7 cellular contexts compared by ENCODE assay signal in genomic region chr2:10447300-10448207, GRCh38. TPM values are rescaled to one million over a fixed set of nuclear protein-coding genes. Genes with fewer than 3 reads are reported as not detected.
DNase-seq lines count a peak whose midpoint lies in the region; ATAC-seq, FAIRE-seq and TF ChIP-seq lines count a peak whose summit lies in the region.

No MANE protein-coding gene starts in this region.

- no peak overlapping the region for H4K5ac ChIP-seq in H1 (ENCODE audit: insufficient read length, low read depth, low read length)

- ATAC-seq in GM21576 (IDR thresholded peaks at IDR 0.05; ENCODE audit: unreplicated experiment), result peak; percentile 37
- peak; percentile 46 to 57 (median 50) for ATAC-seq in T-cell (replicated peaks in 1 of 4)

- no peak overlapping the region for H2AFZ ChIP-seq in H1 (ENCODE audit: low read length)

- H3K27ac ChIP-seq in H1 (ENCODE audit: low read depth, low read length) (no peak overlapping the region; the same call in 1 of the 2 replicates), stomach smooth muscle (ENCODE audit: low read length) (peak overlapping the region; percentile 78)

- H3K56ac ChIP-seq in H1 (replicated peaks; ENCODE audit: insufficient read length, low read depth, low read length), result no peak overlapping the region

- H3K14ac ChIP-seq in H1 (ENCODE audit: insufficient read length), result no peak overlapping the region

- peak overlapping the region; percentile 68 to 90 for H3K4me2 ChIP-seq in H1 (ENCODE audit: insufficient read depth in 1 of 2, low read depth in 2 of 2, low read length in 2 of 2)

- 11% methylated on average over 21 of the region's 75 CpGs; no CpG with 5 or more reads in 1 of the 2 experiments for WGBS in H1 (ENCODE audit: extremely low coverage in 1 of 2, insufficient coverage in 1 of 2, insufficient read length in 1 of 2, insufficient replicate concordance in 2 of 2, low coverage in 1 of 2, low lambda C conversion rate in 2 of 2, missing lambda C conversion rate in 1 of 2), 2 experiments

- no peaks in the 10 kb centered on the region for H3K9me3 Mint-ChIP-seq in T-cell
- no peaks in the 10 kb centered on the region for H3K9me3 Mint-ChIP-seq in mesothelial cell of epicardium

- peak overlapping the region; percentile 87 for H3K4me3 ChIP-seq in GM12865 (ENCODE audit: low read depth, low read length)
- H3K4me3 ChIP-seq in H1 (ENCODE audit: extremely low read depth in 1 of 4, insufficient read depth in 2 of 4, low read depth in 3 of 4, low read length in 4 of 4), result peak overlapping the region; percentile 24 to 62 (median 43)
- peak overlapping the region; percentile 76 to 79 for H3K4me3 ChIP-seq in stomach smooth muscle (ENCODE audit: low read length in 2 of 2)

- H3K27me3 ChIP-seq in H1 (replicated peaks in 1 of 4; ENCODE audit: control insufficient read depth in 3 of 4, extremely low read depth in 1 of 4, insufficient read depth in 3 of 4, low read length in 3 of 4) (peaks cover 0 to 28% (median 12%) of the 10 kb centered on the region in 4 experiments; a peak in 5 of 7 replicates), stomach smooth muscle (ENCODE audit: control insufficient read depth in 1 of 2, insufficient read depth in 2 of 2, low read length in 2 of 2) (no peaks in the 10 kb centered on the region)

- POLR2A ChIA-PET in T-cell (lab: Charles Lee), result interaction anchor here (0.6 to 1.1 kb wide), 7 partner anchors 8 to 393 kb away, joined by 4 to 6 read pairs (median 5); no protein-coding TSS in a partner anchor
- POLR2A ChIA-PET in H1 (lab: Charles Lee; ENCODE audit: partially characterized antibody), result interaction anchor here (0.6 to 4.7 kb wide), 17 partner anchors 9 to 404 kb away, joined by 3 to 44 read pairs (median 3); partner anchors contain the start of genes KLF11 and NOL10

- peaks cover 2 to 10% (median 4%) of the 10 kb centered on the region in 4 experiments; a peak in 6 of 7 replicates for H3K4me1 ChIP-seq in H1 (replicated peaks in 1 of 4; ENCODE audit: control insufficient read depth in 3 of 4, insufficient read depth in 4 of 4, low read length in 3 of 4)
- H3K4me1 ChIP-seq in stomach smooth muscle (ENCODE audit: control insufficient read depth, insufficient read depth, low read length), result peaks cover 36% of the 10 kb centered on the region

- no peaks in the 10 kb centered on the region for H3K9me3 ChIP-seq in H1 (ENCODE audit: insufficient read depth in 2 of 2, low read depth in 1 of 2, low read length in 1 of 2)
- no peaks in the 10 kb centered on the region for H3K9me3 ChIP-seq in stomach smooth muscle (ENCODE audit: control insufficient read depth in 2 of 2, low read length in 2 of 2)

- CTCF ChIA-PET in T-cell (lab: Charles Lee), result interaction anchor here in 1 of 2 donors (0.6 to 6.5 kb wide), 7 partner anchors 8 to 933 kb away, joined by 3 to 22 read pairs (median 4); no protein-coding TSS in a partner anchor
- CTCF ChIA-PET in H1 (lab: Charles Lee; ENCODE audit: partially characterized antibody), result interaction anchor here (0.7 to 3.6 kb wide), 7 partner anchors 8 to 375 kb away, joined by 3 to 25 read pairs (median 3); no protein-coding TSS in a partner anchor

- no peak overlapping the region for H3K4ac ChIP-seq in H1 (replicated peaks; ENCODE audit: insufficient read length, low read depth, low read length)

- peaks cover 4% of the 10 kb centered on the region; the same call in 1 of the 2 replicates for H3K23me2 ChIP-seq in H1 (ENCODE audit: low read depth, low read length)

- H3K36me3 Mint-ChIP-seq in T-cell (peaks cover 22% of the 10 kb centered on the region), mesothelial cell of epicardium (peaks cover 17% of the 10 kb centered on the region)

- H3K79me2 ChIP-seq in H1 (ENCODE audit: control insufficient read depth in 1 of 2, insufficient read depth in 2 of 2, low read length in 2 of 2), result peaks cover 0 to 23% of the 10 kb centered on the region in 2 experiments; a peak in 2 of 4 replicates

- H4K8ac ChIP-seq in H1 (ENCODE audit: extremely low read depth, insufficient read depth, low read length), result peak overlapping the region; percentile 98

- no peak for TF ChIP-seq EP300 in H1 (IDR thresholded peaks at IDR 0.05; ENCODE audit: borderline replicate concordance in 1 of 2, low read depth in 2 of 2, low read length in 2 of 2)

- no peak overlapping the region for H4K91ac ChIP-seq in H1 (replicated peaks; ENCODE audit: insufficient read length, low read length)

- DNase-seq in GM12865 (ENCODE audit: low read depth) (peak; percentile 75), HuH-7.5 (ENCODE audit: low spot score) (peak; percentile 38), T-cell (peak in 12 of 34 experiments; percentile 10 to 31 (median 21)), H1 (ENCODE audit: low read depth in 1 of 2, low spot score in 2 of 2) (peak in 1 of 2 experiments; percentile 89), mesothelial cell of epicardium (ENCODE audit: low spot score in 2 of 2, unreplicated experiment in 2 of 2) (no peak)

- no peak overlapping the region for H2BK5ac ChIP-seq in H1 (ENCODE audit: low read depth, low read length)

- no peak overlapping the region for H2BK120ac ChIP-seq in H1 (replicated peaks; ENCODE audit: low read depth, low read length)

- no peak overlapping the region for H3K23ac ChIP-seq in H1 (ENCODE audit: insufficient read length)

- TF ChIP-seq RAD21 in H1 (IDR thresholded peaks at IDR 0.05 in 1 of 2, conservative IDR thresholded peaks at IDR 0.05 in 1 of 2; ENCODE audit: low read depth in 2 of 2, low read length in 2 of 2), result no peak

- peak; percentile 24 to 47; a peak in 2 of 3 replicates for TF ChIP-seq POLR2A in H1 (IDR thresholded peaks at IDR 0.05; ENCODE audit: control extremely low read depth in 1 of 2, low read depth in 2 of 2, low read length in 2 of 2)

- H3K9ac ChIP-seq in H1 (replicated peaks in 1 of 4; ENCODE audit: extremely low read depth in 1 of 4, low read depth in 3 of 4, low read length in 3 of 4) (peak overlapping the region; percentile 48 to 96 (median 66); a peak in 6 of 7 replicates), stomach smooth muscle (ENCODE audit: low read length in 2 of 2) (peak overlapping the region; percentile 65 to 71)

- no peak overlapping the region for H2BK20ac ChIP-seq in H1 (ENCODE audit: low read length)

- H4K20me1 ChIP-seq in H1 (replicated peaks in 1 of 2; ENCODE audit: control insufficient read depth in 1 of 2, insufficient read depth in 2 of 2, low read length in 2 of 2), result peaks cover 0 to 2% of the 10 kb centered on the region in 2 experiments

- H3K27me3 Mint-ChIP-seq in T-cell (no peaks in the 10 kb centered on the region), mesothelial cell of epicardium (ENCODE audit: low read depth) (no peaks in the 10 kb centered on the region)

- peaks cover 3 to 20% (median 14%) of the 10 kb centered on the region in 4 experiments; a peak in 6 of 8 replicates for H3K36me3 ChIP-seq in H1 (ENCODE audit: control insufficient read depth in 2 of 4, insufficient read depth in 4 of 4, low read length in 3 of 4)
- H3K36me3 ChIP-seq in stomach smooth muscle (ENCODE audit: control insufficient read depth in 2 of 2, insufficient read depth in 2 of 2, low read length in 2 of 2), result peaks cover 18 to 23% of the 10 kb centered on the region in 2 donors

- no peaks in the 10 kb centered on the region for H3K79me1 ChIP-seq in H1 (ENCODE audit: low read depth, low read length)

- TF ChIP-seq CTCF in GM12865 (IDR thresholded peaks at IDR 0.05; ENCODE audit: insufficient read depth, low read depth, low read length, missing control alignments) (no peak), H1 (IDR thresholded peaks at IDR 0.05; ENCODE audit: control extremely low read depth in 1 of 3, insufficient read depth in 1 of 3, low read depth in 1 of 3, low read length in 3 of 3) (no peak), mesothelial cell of epicardium (IDR thresholded peaks at IDR 0.05; ENCODE audit: unreplicated experiment) (no peak)

- peaks cover 16 to 40% (median 40%) of the 10 kb centered on the region in 3 donors for H3K4me1 Mint-ChIP-seq in T-cell
- H3K4me1 Mint-ChIP-seq in mesothelial cell of epicardium, result peaks cover 30% of the 10 kb centered on the region

- H2BK15ac ChIP-seq in H1 (ENCODE audit: low read length), result no peak overlapping the region

- H3K18ac ChIP-seq in H1 (ENCODE audit: extremely low read depth, low read length), result no peak overlapping the region; the same call in 1 of the 2 replicates

- no peak overlapping the region for H2AK5ac ChIP-seq in H1 (ENCODE audit: low read depth, low read length)

- peak overlapping the region; percentile 76 to 86 for H3K27ac Mint-ChIP-seq in T-cell
- peak overlapping the region; percentile 92 for H3K27ac Mint-ChIP-seq in mesothelial cell of epicardium

- H3K4me3 Mint-ChIP-seq in T-cell (peak overlapping the region; percentile 79 to 85 (median 81)), mesothelial cell of epicardium (peak overlapping the region; percentile 80)

- no peak overlapping the region for H2BK12ac ChIP-seq in H1 (ENCODE audit: low read depth, low read length)

- no peak for FAIRE-seq in H1 (lab: Jason Lieb, UNC)

TF ChIP-seq in H1, 55 proteins besides CTCF, POLR2A, EP300 and RAD21 (continues in another document):
- TF ChIP-seq NRF1 (IDR thresholded peaks at IDR 0.05; ENCODE audit: low read depth, low read length), result no peak
- no peak for TF ChIP-seq BRCA1 (IDR thresholded peaks at IDR 0.05; ENCODE audit: low read depth, low read length)
- TF ChIP-seq SUZ12 (IDR thresholded peaks at IDR 0.05; ENCODE audit: low read length), result no peak; the same call in 1 of the 2 replicates
- TF ChIP-seq KDM5A (IDR thresholded peaks at IDR 0.05; ENCODE audit: low read length), result no peak
- TF ChIP-seq CBX8 (IDR thresholded peaks at IDR 0.05; ENCODE audit: borderline replicate concordance, low read depth, low read length), result no peak
- TF ChIP-seq JUND (IDR thresholded peaks at IDR 0.05; ENCODE audit: low read length), result no peak
- peak; percentile 61 for TF ChIP-seq PHF8 (conservative IDR thresholded peaks at IDR 0.05; ENCODE audit: low read depth, low read length)
- TF ChIP-seq KDM4A (IDR thresholded peaks at IDR 0.05; ENCODE audit: low read depth, low read length, severe bottlenecking), result peak; percentile 91
- TF ChIP-seq TEAD4 (IDR thresholded peaks at IDR 0.05; ENCODE audit: low read depth, low read length), result peak; percentile 21; the same call in 1 of the 2 replicates

RNA-seq across cellular contexts. Expression of gene ODC1, which starts 0.6 kb away (rescaled TPM):
- total RNA-seq in T-cell, result 100 to 1,000 TPM in 1 of 5 donors, 10 to 100 TPM in 4; 40.6 to 102 (median 53.3) TPM
- 73.6 and 76.7 TPM in 2 replicates for total RNA-seq in H1 (2021; fragmentation: NEBNext Ultra II Directional; extraction: Animal tissue kit (Norgen Biotek cat#: 25700))
- 39.9 and 57.2 TPM in 2 replicates for polyA plus RNA-seq in H1 (2011; rRNA removed)
- 52.1 TPM for polyA plus RNA-seq in H1 (2011; cell fraction: cytosol; rRNA removed)
- polyA plus RNA-seq in H1 (2011; cell fraction: nucleus; rRNA removed), result 28.3 TPM
- polyA plus RNA-seq in H1 (2012, experiment 1 of 2), result 51.1 to 69.3 TPM (median 56.4 TPM) in 4 replicates
- 47.0 TPM for polyA plus RNA-seq in H1 (2012, experiment 2 of 2)
- 36.2 TPM for polyA plus RNA-seq in H1 (2013, experiment 1 of 2)
- 38.4 TPM for polyA plus RNA-seq in H1 (2013, experiment 2 of 2)
- 62.9 and 69.6 TPM in 2 replicates for polyA minus RNA-seq in H1 (2011; rRNA and poly(A)+ RNA removed)
- polyA minus RNA-seq in H1 (2011; cell fraction: cytosol; rRNA and poly(A)+ RNA removed), result 26.7 TPM
- 24.6 TPM for polyA minus RNA-seq in H1 (2011; cell fraction: nucleus; rRNA and poly(A)+ RNA removed)
- total RNA-seq in mesothelial cell of epicardium, result 138 to 148 TPM (median 148 TPM) in 3 replicates

Comparison
In these comparisons a context has a peak if more than half of its experiments do, and no peak if none do; other contexts are left out.
1. DNase-seq: peak in GM12865 (single experiment) and HuH-7.5 (single experiment); none in mesothelial cell of epicardium (0 of 2).
2. Peak in every context shown above with its lines, with median percentiles within 50 percentile points of each other: H3K4me3 ChIP-seq.